In the genomic region with DNA sequence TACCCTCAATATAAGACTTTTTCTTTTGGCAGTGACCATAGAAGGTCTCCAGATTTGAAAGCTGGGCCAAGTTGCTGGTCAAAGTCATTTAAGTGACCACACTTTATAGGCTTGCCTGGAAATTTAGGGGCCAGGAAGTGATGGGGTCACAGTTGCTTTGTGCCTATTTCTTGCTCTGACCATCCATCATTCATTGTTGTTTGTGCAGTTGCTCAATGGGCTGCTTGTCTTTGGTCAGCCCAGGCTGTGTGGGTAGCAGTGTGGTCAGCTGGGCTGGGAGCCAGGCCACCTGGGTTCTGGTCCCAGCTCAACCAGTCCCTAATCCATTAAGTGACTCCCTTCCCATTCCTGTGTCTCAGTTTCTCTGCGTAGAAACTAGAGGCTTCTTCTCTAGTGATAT, we compare ENCODE assay signal across 25 cellular contexts. TPM values are rescaled to one million over a fixed set of nuclear protein-coding genes. Genes with fewer than 3 reads are reported as not detected.
DNase-seq lines count a peak whose midpoint lies in the region; ATAC-seq and TF ChIP-seq lines count a peak whose summit lies in the region.
"Had no signal": no experiment of that assay in that cellular context is flagged by ENCODE, and none has a peak within 500 bp of the region (broad histone marks: within the 10 kb centered on the region; RNA-seq: fewer than 3 reads in every experiment).

No MANE protein-coding gene starts in this region.

- H3K27ac ChIP-seq in trophoblast cell (ENCODE audit: low read depth, low read length) (no peak overlapping the region), RWPE1 (no peak overlapping the region)
- H3K27ac ChIP-seq: 22Rv1; BLaER1 treated with 17β-estradiol and CSF1 and Interleukin-3, amounts not matched to agents 10 nM and 100 nM; heart right ventricle; KMS-11; neutrophil; thoracic aorta had no signal

- no peak overlapping the region for H2AFZ ChIP-seq in trophoblast cell (ENCODE audit: insufficient read depth, low read length, poor library complexity)
- H2AFZ ChIP-seq: GM23338 had no signal

- no peak overlapping the region for H3K4me2 ChIP-seq in trophoblast cell (ENCODE audit: low read length)
- H3K4me2 ChIP-seq: BLaER1 treated with 17β-estradiol and CSF1 and Interleukin-3, amounts not matched to agents 10 nM and 100 nM; GM23338; KMS-11 had no signal

- DNase-seq in activated naive CD4-positive, alpha-beta T cell treated with anti-CD3 and anti-CD28 coated beads, Interleukin-2, amount 10 ng/mL, durations not matched to agents 7 days and 5 days = no peak
- DNase-seq in activated naive CD4-positive, alpha-beta T cell treated with anti-CD3 and anti-CD28 coated beads, Interleukin-2, amount 50 U/mL, for 72 hours (ENCODE audit: low spot score in 2 of 2) = no peak
- peak in 46 of 51 donors; percentile 4 to 95 (median 70) for DNase-seq in hypothalamus (lab: John Stamatoyannopoulos, UW)
- no peak for DNase-seq in trophoblast cell
- no peak for DNase-seq in GDM1 (lab: John Stamatoyannopoulos, UW)
- DNase-seq in RWPE1 (ENCODE audit: low spot score) = no peak
- DNase-seq: activated CD4-positive, alpha-beta T cell treated with anti-CD3 and anti-CD28 coated beads for 48 hours; activated naive CD4-positive, alpha-beta T cell; DMS 273 treated with DMSO at 0.1 percent for 48 hours; erythroblast; heart right ventricle; kidney; mesendoderm; NCI-H1105; NCI-H2171 treated with DMSO at 0.1 percent for 48 hours; NCI-H774; stimulated activated CD4-positive, alpha-beta T cell treated with anti-CD3 and anti-CD28 coated beads, Interleukin-4, amount 100 ng/mL, for 24 hours had no signal

- H4K12ac ChIP-seq in trophoblast cell (ENCODE audit: low read depth, low read length) = no peak overlapping the region

- peaks cover 5 to 9% of the 10 kb centered on the region in 2 experiments for H3K4me1 ChIP-seq in trophoblast cell (ENCODE audit: control insufficient read depth in 1 of 2, insufficient read depth in 2 of 2, low read length in 2 of 2)

- H3K27ac Mint-ChIP-seq in activated naive CD4-positive, alpha-beta T cell treated with anti-CD3 and anti-CD28 coated beads, Interleukin-2, amount 10 ng/mL, durations not matched to agents 7 days and 5 days = peak overlapping the region; percentile 47
- no peak overlapping the region for H3K27ac Mint-ChIP-seq in activated naive CD4-positive, alpha-beta T cell treated with anti-CD3 and anti-CD28 coated beads, Interleukin-2, amount 50 U/mL, for 72 hours
- H3K27ac Mint-ChIP-seq: GM23338 had no signal

- no peak for ATAC-seq in activated naive CD4-positive, alpha-beta T cell treated with anti-CD3 and anti-CD28 coated beads, Interleukin-2, amount 50 U/mL, for 72 hours
- ATAC-seq in HG02610 (IDR thresholded peaks at IDR 0.05; ENCODE audit: unreplicated experiment) (no peak), GM19455 (IDR thresholded peaks at IDR 0.05; ENCODE audit: unreplicated experiment) (no peak)
- ATAC-seq: GM23338, heart right ventricle had no signal

- WGBS in trophoblast cell (ENCODE audit: extremely low coverage, insufficient coverage, insufficient read length) = no CpG with 5 or more reads among the region's 1 CpG

- peak overlapping the region; percentile 6 for H3K23ac ChIP-seq in trophoblast cell (ENCODE audit: low read length)

- no peak for TF ChIP-seq CTCF in RWPE1 (conservative IDR thresholded peaks at IDR 0.05; ENCODE audit: low read depth)

- H3K4ac ChIP-seq in trophoblast cell (ENCODE audit: low read depth, low read length) = no peak overlapping the region

- peaks cover 5% of the 10 kb centered on the region for H3K79me2 ChIP-seq in trophoblast cell (ENCODE audit: control insufficient read depth, insufficient read depth, low read length, poor library complexity)

- H2BK120ac ChIP-seq in trophoblast cell (ENCODE audit: insufficient read depth, low read length, poor library complexity) = no peak overlapping the region

- H3K36me3 ChIP-seq in trophoblast cell (ENCODE audit: control insufficient read depth in 1 of 2, insufficient read depth in 2 of 2, low read length in 2 of 2) = no peaks in the 10 kb centered on the region
- H3K36me3 ChIP-seq: BLaER1 treated with 17β-estradiol and CSF1 and Interleukin-3, amounts not matched to agents 10 nM and 100 nM; heart right ventricle; neutrophil; thoracic aorta had no signal

- H3K9ac ChIP-seq in trophoblast cell (ENCODE audit: low read length) = no peak overlapping the region
- H3K9ac ChIP-seq: BLaER1 treated with 17β-estradiol and CSF1 and Interleukin-3, amounts not matched to agents 10 nM and 100 nM; KMS-11 had no signal

- H4K8ac ChIP-seq in trophoblast cell (ENCODE audit: low read depth, low read length) = no peak overlapping the region

- H4K91ac ChIP-seq in trophoblast cell (ENCODE audit: low read depth, low read length) = no peak overlapping the region

- H3K4me1 Mint-ChIP-seq in activated naive CD4-positive, alpha-beta T cell treated with anti-CD3 and anti-CD28 coated beads, Interleukin-2, amount 10 ng/mL, durations not matched to agents 7 days and 5 days = peaks cover 22% of the 10 kb centered on the region

- H3K4me3 Mint-ChIP-seq in activated naive CD4-positive, alpha-beta T cell treated with anti-CD3 and anti-CD28 coated beads, Interleukin-2, amount 10 ng/mL, durations not matched to agents 7 days and 5 days = no peak overlapping the region
- H3K4me3 Mint-ChIP-seq: GM23338 had no signal

- CTCF ChIA-PET in activated naive CD4-positive, alpha-beta T cell treated with anti-CD3 and anti-CD28 coated beads, Interleukin-2, amount 10 ng/mL, durations not matched to agents 7 days and 5 days (lab: Charles Lee) = interaction anchor here (1.0 to 1.5 kb wide), 2 partner anchors 10 to 51 kb away, joined by 3 read pairs; no protein-coding TSS in a partner anchor
- CTCF ChIA-PET in RWPE1 (lab: Yijun Ruan, JAX) = no interaction called here

- H3K27me3 ChIP-seq in trophoblast cell (ENCODE audit: insufficient read depth, low read length) = no peaks in the 10 kb centered on the region

- peaks cover 26% of the 10 kb centered on the region for H3K27me3 Mint-ChIP-seq in activated naive CD4-positive, alpha-beta T cell treated with anti-CD3 and anti-CD28 coated beads, Interleukin-2, amount 10 ng/mL, durations not matched to agents 7 days and 5 days

- no peaks in the 10 kb centered on the region for H3K9me3 Mint-ChIP-seq in activated naive CD4-positive, alpha-beta T cell treated with anti-CD3 and anti-CD28 coated beads, Interleukin-2, amount 10 ng/mL, durations not matched to agents 7 days and 5 days
- no peaks in the 10 kb centered on the region for H3K9me3 Mint-ChIP-seq in activated naive CD4-positive, alpha-beta T cell treated with anti-CD3 and anti-CD28 coated beads, Interleukin-2, amount 50 U/mL, for 72 hours
- H3K9me3 Mint-ChIP-seq: GM23338 had no signal

- no peak overlapping the region for H2AK5ac ChIP-seq in trophoblast cell (ENCODE audit: low read length)

- no peak overlapping the region for H2BK12ac ChIP-seq in trophoblast cell (ENCODE audit: low read length)

- peaks cover 4% of the 10 kb centered on the region for H3K36me3 Mint-ChIP-seq in activated naive CD4-positive, alpha-beta T cell treated with anti-CD3 and anti-CD28 coated beads, Interleukin-2, amount 10 ng/mL, durations not matched to agents 7 days and 5 days
- H3K36me3 Mint-ChIP-seq in activated naive CD4-positive, alpha-beta T cell treated with anti-CD3 and anti-CD28 coated beads, Interleukin-2, amount 50 U/mL, for 72 hours = peaks cover 11 to 21% of the 10 kb centered on the region in 2 donors

- H3K9me3 ChIP-seq in trophoblast cell (ENCODE audit: insufficient read depth, low read depth, low read length) = no peaks in the 10 kb centered on the region
- H3K9me3 ChIP-seq: heart right ventricle, neutrophil, thoracic aorta had no signal

- H3K79me1 ChIP-seq in trophoblast cell (ENCODE audit: low read length) = peaks cover 9% of the 10 kb centered on the region

- no peak overlapping the region for H2BK5ac ChIP-seq in trophoblast cell (ENCODE audit: low read depth, low read length, poor library complexity)

- POLR2A ChIA-PET in RWPE1 (lab: Yijun Ruan, JAX; ENCODE audit: low non-redundant PET) = no interaction called here

- H3K14ac ChIP-seq in trophoblast cell (ENCODE audit: low read length) = no peak overlapping the region

- no peak overlapping the region for H3K4me3 ChIP-seq in trophoblast cell (ENCODE audit: low read depth, low read length)
- H3K4me3 ChIP-seq: BLaER1 treated with 17β-estradiol and CSF1 and Interleukin-3, amounts not matched to agents 10 nM and 100 nM; GM23338; heart right ventricle; thoracic aorta had no signal

- no peak overlapping the region for H3K18ac ChIP-seq in trophoblast cell (ENCODE audit: low read length)

RNA-seq across cellular contexts. Expression of gene OTUD7B, which starts 2.1 kb away (rescaled TPM):
- total RNA-seq in activated naive CD4-positive, alpha-beta T cell treated with anti-CD3 and anti-CD28 coated beads, Interleukin-2, amount 50 U/mL, for 72 hours = 10 to 100 TPM; 21.7 to 22.8 TPM
- 6.6 and 6.7 TPM in 2 replicates for polyA plus RNA-seq in trophoblast cell (2013)

RNA-seq across cellular contexts. Expression of gene VPS45, which starts 55.0 kb away (rescaled TPM):
- total RNA-seq in activated naive CD4-positive, alpha-beta T cell treated with anti-CD3 and anti-CD28 coated beads, Interleukin-2, amount 50 U/mL, for 72 hours = 10 to 100 TPM; 25.0 to 42.4 TPM
- 20.3 and 21.5 TPM in 2 replicates for polyA plus RNA-seq in trophoblast cell (2013)

Comparison
In these comparisons a context has a peak if more than half of its experiments do, and no peak if none do; other contexts are left out.
1. DNase-seq: peak in hypothalamus (46 of 51); none in activated naive CD4-positive, alpha-beta T cell treated with anti-CD3 and anti-CD28 coated beads, Interleukin-2, amount 10 ng/mL, durations not matched to agents 7 days and 5 days (single experiment), activated naive CD4-positive, alpha-beta T cell treated with anti-CD3 and anti-CD28 coated beads, Interleukin-2, amount 50 U/mL, for 72 hours (0 of 2), trophoblast cell (0 of 2), GDM1 (single experiment) and RWPE1 (single experiment).